In genomic region chrX:74911494-74911893, GRCh38 we compare ENCODE assay signal across 26 cellular contexts. TPM values are rescaled to one million over a fixed set of nuclear protein-coding genes. Genes with fewer than 3 reads are reported as not detected.
A peak's percentile ranks its signal among the peaks of the same experiment; 100 is the strongest.
DNase-seq lines count a peak whose midpoint lies in the region; ATAC-seq and TF ChIP-seq lines count a peak whose summit lies in the region.
"Had no signal": no experiment of that assay in that cellular context is flagged by ENCODE, and none has a peak within 500 bp of the region (broad histone marks: within the 10 kb centered on the region; RNA-seq: fewer than 3 reads in every experiment).

No MANE protein-coding gene starts in this region.

- H3K27me3 Mint-ChIP-seq in stimulated activated memory B cell treated with anti-CD40 and anti-IgM and Interleukin-4, amounts not matched to agents 10 μg/mL and 1 μg/mL and 100 μg/mL, for 72 hours: no peaks in the 10 kb centered on the region

- H3K36me3 ChIP-seq in OCI-LY3 (replicated peaks; ENCODE audit: low read depth, low read length): no peaks in the 10 kb centered on the region
- H3K36me3 ChIP-seq in prostate gland: no peaks in the 10 kb centered on the region

- H3K27ac ChIP-seq in OCI-LY3 (ENCODE audit: low read length): no peak overlapping the region
- no peak overlapping the region for H3K27ac ChIP-seq in prostate gland
- H3K27ac ChIP-seq: coronary artery, SK-N-MC had no signal

- peaks cover 9% of the 10 kb centered on the region for H3K4me1 ChIP-seq in OCI-LY3 (ENCODE audit: low read length)
- H3K4me1 ChIP-seq in prostate gland (replicated peaks): no peaks in the 10 kb centered on the region

- no peak for DNase-seq in stimulated activated CD8-positive, alpha-beta memory T cell treated with anti-CD3 and anti-CD28 coated beads, Interleukin-4, amount 100 ng/mL, for 48 hours
- no peak for DNase-seq in prostate gland (ENCODE audit: low spot score)
- DNase-seq in DMS 273 (lab: John Stamatoyannopoulos, UW; ENCODE audit: unreplicated experiment): no peak
- DNase-seq: activated CD8-positive, alpha-beta memory T cell treated with anti-CD3 and anti-CD28 coated beads for 24 hours; activated T-cell treated with anti-CD3 and anti-CD28 coated beads, Interleukin-2, amount 50 U/mL, for 72 hours; EL; H7; hypothalamus; KBM-7; kidney; mesendoderm; NCI-H2029; NCI-H446; stimulated activated CD4-positive, alpha-beta T cell treated with anti-CD3 and anti-CD28 coated beads, Interleukin-4, amount 100 ng/mL, for 1 hour; T1000 had no signal

- no peaks in the 10 kb centered on the region for H3K36me3 Mint-ChIP-seq in stimulated activated memory B cell treated with anti-CD40 and anti-IgM and Interleukin-4, amounts not matched to agents 10 μg/mL and 1 μg/mL and 100 μg/mL, for 72 hours
- H3K36me3 Mint-ChIP-seq: activated naive CD4-positive, alpha-beta T cell treated with anti-CD3 and anti-CD28 coated beads, Interleukin-2, amount 50 U/mL, for 72 hours; natural killer cell treated with Interleukin-12 subunit alpha and Interleukin-12 subunit beta and Interleukin-15 and Interleukin-18, amount 100 ng/mL, for 72 hours had no signal

- TF ChIP-seq POLR2A in prostate gland (IDR thresholded peaks at IDR 0.05): no peak

- no peak overlapping the region for H3K9ac ChIP-seq in OCI-LY3 (ENCODE audit: low read length)

- no peak overlapping the region for H3K4me3 Mint-ChIP-seq in stimulated activated memory B cell treated with anti-CD40 and anti-IgM and Interleukin-4, amounts not matched to agents 10 μg/mL and 1 μg/mL and 100 μg/mL, for 72 hours
- H3K4me3 Mint-ChIP-seq: activated T-cell treated with anti-CD3 and anti-CD28 coated beads, Interleukin-2, amount 50 U/mL, for 72 hours; brain; natural killer cell treated with Interleukin-12 subunit alpha and Interleukin-12 subunit beta and Interleukin-15 and Interleukin-18, amount 100 ng/mL, for 72 hours had no signal

- ATAC-seq in GM18520 (IDR thresholded peaks at IDR 0.05; ENCODE audit: unreplicated experiment) (peak; percentile 80), GM21367 (IDR thresholded peaks at IDR 0.05; ENCODE audit: unreplicated experiment) (peak; percentile 62), HG02852 (IDR thresholded peaks at IDR 0.05; ENCODE audit: unreplicated experiment) (peak; percentile 88)
- no peak for ATAC-seq in stimulated activated memory B cell treated with anti-CD40 and anti-IgM and Interleukin-4, amounts not matched to agents 10 μg/mL and 1 μg/mL and 100 μg/mL, for 72 hours
- ATAC-seq: activated CD4-positive, CD25-positive, alpha-beta regulatory T cell treated with anti-CD3 and anti-CD28 coated beads, Interleukin-2, amount 50 U/mL, for 24 hours; natural killer cell treated with Interleukin-12 subunit alpha and Interleukin-12 subunit beta and Interleukin-15 and Interleukin-18, amount 100 ng/mL, for 72 hours had no signal

- H3K9me3 Mint-ChIP-seq in stimulated activated memory B cell treated with anti-CD40 and anti-IgM and Interleukin-4, amounts not matched to agents 10 μg/mL and 1 μg/mL and 100 μg/mL, for 72 hours: no peaks in the 10 kb centered on the region
- H3K9me3 Mint-ChIP-seq: activated naive CD4-positive, alpha-beta T cell treated with anti-CD3 and anti-CD28 coated beads, Interleukin-2, amount 50 U/mL, for 72 hours; natural killer cell treated with Interleukin-12 subunit alpha and Interleukin-12 subunit beta and Interleukin-15 and Interleukin-18, amount 100 ng/mL, for 72 hours had no signal

- H3K9me3 ChIP-seq in OCI-LY3 (ENCODE audit: insufficient read depth, low read length) (no peaks in the 10 kb centered on the region), prostate gland (no peaks in the 10 kb centered on the region)

- intact Hi-C loops in prostate gland (cut with DNase I): no loop called here

- no peak overlapping the region for H2AFZ ChIP-seq in OCI-LY3 (ENCODE audit: low read depth, low read length)

- H3K4me2 ChIP-seq in OCI-LY3 (ENCODE audit: low read length): peak overlapping the region; percentile 32

- no peak for TF ChIP-seq CTCF in OCI-LY3 (IDR thresholded peaks at IDR 0.05; ENCODE audit: low read depth, low read length)
- no peak for TF ChIP-seq CTCF in prostate gland (IDR thresholded peaks at IDR 0.05)

- no peak overlapping the region for H3K27ac Mint-ChIP-seq in stimulated activated memory B cell treated with anti-CD40 and anti-IgM and Interleukin-4, amounts not matched to agents 10 μg/mL and 1 μg/mL and 100 μg/mL, for 72 hours
- H3K27ac Mint-ChIP-seq: activated naive CD4-positive, alpha-beta T cell treated with anti-CD3 and anti-CD28 coated beads, Interleukin-2, amount 50 U/mL, for 72 hours; activated T-cell treated with anti-CD3 and anti-CD28 coated beads, Interleukin-2, amount 50 U/mL, for 72 hours; brain; natural killer cell treated with Interleukin-12 subunit alpha and Interleukin-12 subunit beta and Interleukin-15 and Interleukin-18, amount 100 ng/mL, for 72 hours had no signal

- 63% methylated on average over 1 of the region's 1 CpG for WGBS in prostate gland

- peaks cover 5% of the 10 kb centered on the region for H3K4me1 Mint-ChIP-seq in stimulated activated memory B cell treated with anti-CD40 and anti-IgM and Interleukin-4, amounts not matched to agents 10 μg/mL and 1 μg/mL and 100 μg/mL, for 72 hours
- H3K4me1 Mint-ChIP-seq: brain had no signal

- no peaks in the 10 kb centered on the region for H4K20me1 ChIP-seq in OCI-LY3 (ENCODE audit: insufficient read depth, low read length)

- no peaks in the 10 kb centered on the region for H3K79me2 ChIP-seq in OCI-LY3 (ENCODE audit: low read length)

- H3K27me3 ChIP-seq in OCI-LY3 (ENCODE audit: low read depth, low read length) (no peaks in the 10 kb centered on the region), prostate gland (replicated peaks; ENCODE audit: insufficient read depth) (no peaks in the 10 kb centered on the region)

- H3K4me3 ChIP-seq in OCI-LY3 (ENCODE audit: low read length) (no peak overlapping the region), prostate gland (no peak overlapping the region)
- H3K4me3 ChIP-seq: coronary artery, SK-N-MC had no signal

RNA-seq across cellular contexts. Expression of gene NEXMIF, which starts 13.8 kb away (rescaled TPM):
- total RNA-seq in prostate gland: 1 to 10 TPM; 1.2 to 4.7 TPM
- total RNA-seq: natural killer cell treated with Interleukin-12 subunit alpha and Interleukin-12 subunit beta and Interleukin-15 and Interleukin-18, amount 100 ng/mL, for 72 hours had no signal
